21 cellular contexts compared by ENCODE assay signal in genomic region chr4:138627096-138627495, GRCh38.
A peak's percentile ranks its signal among the peaks of the same experiment; 100 is the strongest.
DNase-seq lines count a peak whose midpoint lies in the region; ATAC-seq, FAIRE-seq and TF ChIP-seq lines count a peak whose summit lies in the region.
"Had no signal": no experiment of that assay in that cellular context is flagged by ENCODE, and none has a peak within 500 bp of the region (broad histone marks: within the 10 kb centered on the region; RNA-seq: fewer than 3 reads in every experiment).

No MANE protein-coding gene starts in this region.

- TF ChIP-seq POLR2A in transverse colon (IDR thresholded peaks at IDR 0.05) = no peak

- H2AFZ ChIP-seq in astrocyte (ENCODE audit: low read depth, low read length) = no peak overlapping the region

- CTCF ChIA-PET in Calu3 (lab: Charles Lee) = interaction anchor here (1.1 kb wide), 1 partner anchor 12 kb away, joined by 3 read pairs; no protein-coding TSS in a partner anchor

- no peak overlapping the region for H3K27ac Mint-ChIP-seq in Calu3 (ENCODE audit: unreplicated experiment)
- H3K27ac Mint-ChIP-seq in astrocyte (ENCODE audit: unreplicated experiment) = no peak overlapping the region
- H3K27ac Mint-ChIP-seq: CD4-positive, alpha-beta T cell had no signal

- no peak for ATAC-seq in GM18909 (IDR thresholded peaks at IDR 0.05; ENCODE audit: poor library complexity, unreplicated experiment)

- TF ChIP-seq CTCF in Calu3 (IDR thresholded peaks at IDR 0.05; ENCODE audit: unreplicated experiment) = no peak
- TF ChIP-seq CTCF in astrocyte (IDR thresholded peaks at IDR 0.05; ENCODE audit: insufficient read depth, low read depth, low read length) = no peak
- TF ChIP-seq CTCF in transverse colon (IDR thresholded peaks at IDR 0.05) = no peak

- intact Hi-C loops in Calu3 (cut with micrococcal nuclease; ENCODE audit: unreplicated experiment) = no loop called here
- intact Hi-C loops in transverse colon (cut with DNase I; ENCODE audit: low total_unique reads) = no loop called here

- in situ Hi-C loops in transverse colon (cut with MboI; ENCODE audit: low pct_ligation_motif_present in 1 of 4, low pct_unique_long_range_greater_than_20kb in 1 of 4, low sequenced_read_pairs in 3 of 4) = no loop called here

- no TSS peak for BruUV-seq in Calu3 (replicated peaks; lab: Mats Ljungman, UMichigan)

- H3K4me3 Mint-ChIP-seq in Calu3 (ENCODE audit: low read depth, unreplicated experiment) (no peak overlapping the region), astrocyte (ENCODE audit: unreplicated experiment) (no peak overlapping the region)
- H3K4me3 Mint-ChIP-seq: CD4-positive, alpha-beta T cell had no signal

- H3K27me3 Mint-ChIP-seq in Calu3 (ENCODE audit: unreplicated experiment) = no peaks in the 10 kb centered on the region
- no peaks in the 10 kb centered on the region for H3K27me3 Mint-ChIP-seq in astrocyte (ENCODE audit: low read depth, unreplicated experiment)
- H3K27me3 Mint-ChIP-seq: CD4-positive, alpha-beta T cell had no signal

- no peaks in the 10 kb centered on the region for H3K9me3 ChIP-seq in astrocyte (ENCODE audit: insufficient read depth, low read depth, low read length)
- H3K9me3 ChIP-seq in transverse colon = no peaks in the 10 kb centered on the region
- H3K9me3 ChIP-seq: BE2C had no signal

- H3K36me3 Mint-ChIP-seq in Calu3 (ENCODE audit: insufficient read depth, unreplicated experiment) = no peaks in the 10 kb centered on the region
- H3K36me3 Mint-ChIP-seq in astrocyte (ENCODE audit: low read depth, unreplicated experiment) = no peaks in the 10 kb centered on the region

- H3K9me3 Mint-ChIP-seq in Calu3 (ENCODE audit: low read depth, unreplicated experiment) (no peaks in the 10 kb centered on the region), astrocyte (ENCODE audit: unreplicated experiment) (no peaks in the 10 kb centered on the region)
- H3K9me3 Mint-ChIP-seq: CD4-positive, alpha-beta T cell had no signal

- H3K27ac ChIP-seq in astrocyte (ENCODE audit: low read depth, low read length) = no peak overlapping the region
- no peak overlapping the region for H3K27ac ChIP-seq in transverse colon

- H4K20me1 ChIP-seq in astrocyte (ENCODE audit: insufficient read depth, low read length) = no peaks in the 10 kb centered on the region

- H3K27me3 ChIP-seq in astrocyte (ENCODE audit: insufficient read depth, low read length) = no peaks in the 10 kb centered on the region
- H3K27me3 ChIP-seq in transverse colon = no peaks in the 10 kb centered on the region
- H3K27me3 ChIP-seq: BE2C had no signal

- TF ChIP-seq EP300 in transverse colon (IDR thresholded peaks at IDR 0.05; ENCODE audit: low read depth) = no peak

- FAIRE-seq in astrocyte (lab: Jason Lieb, UNC) = no peak
- FAIRE-seq: D721Med, GM12891, GM18507, H1, HTR-8/SVneo had no signal

- peak; percentile 37 for DNase-seq in Calu3
- peak; percentile 34 for DNase-seq in HS-5 (ENCODE audit: low read depth)
- DNase-seq in astrocyte (ENCODE audit: low read depth) = peak; percentile 22
- DNase-seq in fibroblast of peridontal ligament (ENCODE audit: extremely low read depth) = peak; percentile 33
- DNase-seq in DMS 273 treated with DMSO at 0.1 percent for 48 hours (lab: John Stamatoyannopoulos, UW) = no peak
- no peak for DNase-seq in COLO668 (lab: John Stamatoyannopoulos, UW; ENCODE audit: unreplicated experiment)
- DNase-seq in transverse colon = no peak
- DNase-seq: 8988T; BE2C; CD4-positive, alpha-beta T cell; DMS79 treated with DMSO at 0.1 percent for 48 hours; GF-D8; NCI-H1436; NCI-H226; NCI-H524 treated with DMSO at 0.1 percent for 48 hours had no signal

- 73 to 100% methylated on average over 1 to 5 of the region's 5 CpGs for WGBS in transverse colon (ENCODE audit: low coverage in 1 of 2), 2 donors

- H3K4me3 ChIP-seq in astrocyte (ENCODE audit: insufficient read depth, low read depth, low read length) (no peak overlapping the region), transverse colon (no peak overlapping the region)

- H3K4me1 Mint-ChIP-seq in Calu3 (ENCODE audit: low read depth, unreplicated experiment) = peaks cover 8% of the 10 kb centered on the region
- H3K4me1 Mint-ChIP-seq in astrocyte (ENCODE audit: low read depth, unreplicated experiment) = no peaks in the 10 kb centered on the region

- no peaks in the 10 kb centered on the region for H3K79me2 ChIP-seq in astrocyte (ENCODE audit: insufficient read depth, low read length)

- no peak overlapping the region for H3K9ac ChIP-seq in astrocyte (ENCODE audit: low read length)

- H3K4me1 ChIP-seq in astrocyte (ENCODE audit: insufficient read depth, low read length) = no peaks in the 10 kb centered on the region
- H3K4me1 ChIP-seq in transverse colon = no peaks in the 10 kb centered on the region
- H3K4me1 ChIP-seq: BE2C had no signal

- no peak overlapping the region for H3K4me2 ChIP-seq in astrocyte (ENCODE audit: low read length)

- H3K36me3 ChIP-seq in astrocyte (ENCODE audit: insufficient read depth, low read length) = no peaks in the 10 kb centered on the region
- H3K36me3 ChIP-seq in transverse colon = no peaks in the 10 kb centered on the region
- H3K36me3 ChIP-seq: BE2C had no signal

Comparison
In these comparisons a context has a peak if more than half of its experiments do, and no peak if none do; other contexts are left out.
1. DNase-seq: peak in Calu3 (single experiment), HS-5 (single experiment), astrocyte (single experiment) and fibroblast of peridontal ligament (single experiment); none in DMS 273 treated with DMSO at 0.1 percent for 48 hours (single experiment), COLO668 (single experiment) and transverse colon (single experiment).